8 cellular contexts compared by ENCODE assay signal in the genomic region with DNA sequence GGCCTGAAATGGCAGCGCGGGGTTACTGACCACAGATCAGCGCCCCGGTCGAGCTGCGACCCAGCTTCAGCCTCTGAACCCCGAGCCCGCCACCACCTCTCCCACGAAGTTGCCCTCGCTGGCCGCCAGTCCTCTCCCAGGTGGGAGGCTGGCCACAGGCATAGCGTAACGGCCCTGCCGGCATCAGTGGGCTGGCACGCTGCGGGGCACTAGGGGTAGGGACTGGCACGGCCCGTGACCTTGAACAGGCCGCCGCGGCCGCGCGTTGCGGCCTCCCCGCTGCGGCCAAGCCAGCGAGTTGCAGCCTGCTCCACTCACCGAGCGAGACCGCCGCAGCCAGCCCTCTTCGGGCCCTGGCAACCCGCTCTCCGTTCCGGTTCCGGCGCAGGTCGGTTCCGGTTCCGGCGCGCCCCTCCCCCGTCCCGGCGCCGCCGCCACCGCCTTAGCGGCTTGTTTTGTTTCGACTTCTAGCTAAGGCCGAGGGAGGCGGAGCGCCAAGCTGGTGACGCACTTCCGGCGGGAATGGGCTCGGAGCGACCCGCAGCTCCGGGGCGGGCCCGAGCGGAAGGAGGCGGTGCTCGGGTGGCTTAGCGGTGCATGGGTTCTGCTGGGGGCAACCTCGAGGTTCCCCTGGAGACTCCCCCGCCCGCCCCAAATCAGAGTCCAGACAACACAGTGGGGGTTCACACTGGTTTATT.
DNase-seq lines count a peak whose midpoint lies in the region; ATAC-seq lines count a peak whose summit lies in the region.

A gene with protein sequence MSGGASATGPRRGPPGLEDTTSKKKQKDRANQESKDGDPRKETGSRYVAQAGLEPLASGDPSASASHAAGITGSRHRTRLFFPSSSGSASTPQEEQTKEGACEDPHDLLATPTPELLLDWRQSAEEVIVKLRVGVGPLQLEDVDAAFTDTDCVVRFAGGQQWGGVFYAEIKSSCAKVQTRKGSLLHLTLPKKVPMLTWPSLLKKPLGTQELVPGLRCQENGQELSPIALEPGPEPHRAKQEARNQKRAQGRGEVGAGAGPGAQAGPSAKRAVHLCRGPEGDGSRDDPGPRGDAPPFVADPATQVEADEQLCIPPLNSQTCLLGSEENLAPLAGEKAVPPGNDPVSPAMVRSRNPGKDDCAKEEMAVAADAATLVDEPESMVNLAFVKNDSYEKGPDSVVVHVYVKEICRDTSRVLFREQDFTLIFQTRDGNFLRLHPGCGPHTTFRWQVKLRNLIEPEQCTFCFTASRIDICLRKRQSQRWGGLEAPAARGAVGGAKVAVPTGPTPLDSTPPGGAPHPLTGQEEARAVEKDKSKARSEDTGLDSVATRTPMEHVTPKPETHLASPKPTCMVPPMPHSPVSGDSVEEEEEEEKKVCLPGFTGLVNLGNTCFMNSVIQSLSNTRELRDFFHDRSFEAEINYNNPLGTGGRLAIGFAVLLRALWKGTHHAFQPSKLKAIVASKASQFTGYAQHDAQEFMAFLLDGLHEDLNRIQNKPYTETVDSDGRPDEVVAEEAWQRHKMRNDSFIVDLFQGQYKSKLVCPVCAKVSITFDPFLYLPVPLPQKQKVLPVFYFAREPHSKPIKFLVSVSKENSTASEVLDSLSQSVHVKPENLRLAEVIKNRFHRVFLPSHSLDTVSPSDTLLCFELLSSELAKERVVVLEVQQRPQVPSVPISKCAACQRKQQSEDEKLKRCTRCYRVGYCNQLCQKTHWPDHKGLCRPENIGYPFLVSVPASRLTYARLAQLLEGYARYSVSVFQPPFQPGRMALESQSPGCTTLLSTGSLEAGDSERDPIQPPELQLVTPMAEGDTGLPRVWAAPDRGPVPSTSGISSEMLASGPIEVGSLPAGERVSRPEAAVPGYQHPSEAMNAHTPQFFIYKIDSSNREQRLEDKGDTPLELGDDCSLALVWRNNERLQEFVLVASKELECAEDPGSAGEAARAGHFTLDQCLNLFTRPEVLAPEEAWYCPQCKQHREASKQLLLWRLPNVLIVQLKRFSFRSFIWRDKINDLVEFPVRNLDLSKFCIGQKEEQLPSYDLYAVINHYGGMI (N-terminal part only) (minus strand): TSS at position 386 of the 698 bp plus-strand sequence. CDS start 1,678 bp downstream, outside the sequence.

- H3K4me1 Mint-ChIP-seq in memory B cell: peaks cover 4% of the 10 kb centered on the region

- H3K9me3 Mint-ChIP-seq in memory B cell: no peaks in the 10 kb centered on the region

- ATAC-seq in GM19328 (IDR thresholded peaks at IDR 0.05; ENCODE audit: unreplicated experiment) (peak; percentile 77), HG03558 (IDR thresholded peaks at IDR 0.05; ENCODE audit: extremely low read depth, unreplicated experiment) (peak; percentile 85), memory B cell (ENCODE audit: low read depth) (peak; percentile 93)

- H3K36me3 Mint-ChIP-seq in memory B cell: peaks cover 12% of the 10 kb centered on the region

- peak within 1 kb of the TSS; percentile 83 for H3K4me3 Mint-ChIP-seq in memory B cell

- peak; percentile 97 for DNase-seq in CD1c-positive myeloid dendritic cell (ENCODE audit: extremely low spot score)
- DNase-seq in NK-92 treated with Interleukin-12 subunit alpha and Interleukin-12 subunit beta, amount 100 ng/mL, for 24 hours (lab: John Stamatoyannopoulos, UW): peak; percentile 78
- DNase-seq in activated CD8-positive, alpha-beta memory T cell treated with anti-CD3 and anti-CD28 coated beads for 24 hours: peak; percentile 96
- peak; percentile 90 for DNase-seq in effector CD4-positive, alpha-beta T cell
- peak; percentile 90 to 93 for DNase-seq in memory B cell (ENCODE audit: low spot score in 2 of 2)
- DNase-seq in stimulated activated CD8-positive, alpha-beta memory T cell treated with anti-CD3 and anti-CD28 coated beads, Interleukin-12 subunit alpha, Interleukin-12 subunit beta, amount 100 ng/mL, for 24 hours (ENCODE audit: extremely low read depth): peak; percentile 85

- H3K27me3 Mint-ChIP-seq in memory B cell: no peaks in the 10 kb centered on the region

- H3K27ac Mint-ChIP-seq in memory B cell: peak within 1 kb of the TSS; percentile 84

Comparison
In these comparisons a context has a peak if more than half of its experiments do, and no peak if none do; other contexts are left out.
1. Peak in every context shown above with its lines: DNase-seq and ATAC-seq.